In genomic region chr15:50003786-50004334, GRCh38 we compare ENCODE assay signal across 8 cellular contexts.
A peak's percentile ranks its signal among the peaks of the same experiment; 100 is the strongest.
DNase-seq lines count a peak whose midpoint lies in the region; ATAC-seq and TF ChIP-seq lines count a peak whose summit lies in the region.

No MANE protein-coding gene starts in this region.

- peaks cover 3% of the 10 kb centered on the region for H3K27me3 Mint-ChIP-seq in activated CD4-positive, alpha-beta T cell treated with anti-CD3 and anti-CD28 coated beads for 36 hours
- H3K27me3 Mint-ChIP-seq in dendritic cell treated with granulocyte-macrophage colony-stimulating factor and Interleukin-4, amounts not matched to agents 40 ng/mL and 50 ng/mL, for 4 days = no peaks in the 10 kb centered on the region

- intact Hi-C loops in activated CD4-positive, alpha-beta T cell treated with anti-CD3 and anti-CD28 coated beads for 36 hours (cut with DNase I, micrococcal nuclease) = no loop called here
- intact Hi-C loops in dendritic cell treated with granulocyte-macrophage colony-stimulating factor and Interleukin-4, amounts not matched to agents 40 ng/mL and 50 ng/mL, for 4 days (cut with micrococcal nuclease) = no loop called here
- intact Hi-C loops in right lobe of liver (cut with DNase I) = no loop called here

- POLR2A ChIA-PET in activated CD4-positive, alpha-beta T cell treated with anti-CD3 and anti-CD28 coated beads for 36 hours (lab: Charles Lee) = no interaction called here

- TF ChIP-seq CTCF in right lobe of liver (IDR thresholded peaks at IDR 0.05) = peak; percentile 63 to 80 (median 68)

- H3K36me3 Mint-ChIP-seq in activated CD4-positive, alpha-beta T cell treated with anti-CD3 and anti-CD28 coated beads for 36 hours (ENCODE audit: low read depth) = no peaks in the 10 kb centered on the region
- peaks cover 67% of the 10 kb centered on the region for H3K36me3 Mint-ChIP-seq in dendritic cell treated with granulocyte-macrophage colony-stimulating factor and Interleukin-4, amounts not matched to agents 40 ng/mL and 50 ng/mL, for 4 days (ENCODE audit: low read depth)

- no peaks in the 10 kb centered on the region for H3K27me3 ChIP-seq in right lobe of liver

- no peaks in the 10 kb centered on the region for H3K36me3 ChIP-seq in right lobe of liver

- H3K27ac ChIP-seq in right lobe of liver = no peak overlapping the region

- DNase-seq in AG08396 (ENCODE audit: low spot score) (peak; percentile 87), NCI-H345 (lab: John Stamatoyannopoulos, UW) (peak; percentile 70), right lobe of liver (peak; percentile 79 to 84 (median 80))
- peak; percentile 78 for DNase-seq in activated CD4-positive, alpha-beta T cell treated with anti-CD3 and anti-CD28 coated beads for 36 hours
- peak; percentile 3 to 48 (median 5) for DNase-seq in stimulated activated CD4-positive, alpha-beta T cell treated with anti-CD3 and anti-CD28 coated beads, TNF-alpha, amount 100 ng/mL, for 24 hours (ENCODE audit: low read depth in 3 of 3)

- ATAC-seq in GM19023 (IDR thresholded peaks at IDR 0.05; ENCODE audit: unreplicated experiment) = peak; percentile 100
- peak; percentile 100 for ATAC-seq in HG03159 (IDR thresholded peaks at IDR 0.05; ENCODE audit: unreplicated experiment)
- peak; percentile 92 for ATAC-seq in activated CD4-positive, alpha-beta T cell treated with anti-CD3 and anti-CD28 coated beads for 36 hours
- ATAC-seq in right lobe of liver = peak; percentile 100

- peaks cover 4% of the 10 kb centered on the region for H3K4me1 Mint-ChIP-seq in activated CD4-positive, alpha-beta T cell treated with anti-CD3 and anti-CD28 coated beads for 36 hours
- peaks cover 8% of the 10 kb centered on the region for H3K4me1 Mint-ChIP-seq in dendritic cell treated with granulocyte-macrophage colony-stimulating factor and Interleukin-4, amounts not matched to agents 40 ng/mL and 50 ng/mL, for 4 days (ENCODE audit: low read depth)

- no peak overlapping the region for H3K4me3 ChIP-seq in right lobe of liver

- no peak for TF ChIP-seq POLR2A in right lobe of liver (IDR thresholded peaks at IDR 0.05)

- WGBS in right lobe of liver (ENCODE audit: insufficient coverage, low coverage, low lambda C conversion rate, missing lambda C conversion rate) = 54% methylated on average over 11 of the region's 13 CpGs

- CTCF ChIA-PET in activated CD4-positive, alpha-beta T cell treated with anti-CD3 and anti-CD28 coated beads for 36 hours (lab: Charles Lee) = interaction anchor here (0.7 to 1.9 kb wide), 10 partner anchors 13 to 1042 kb away, joined by 3 to 7 read pairs (median 4); no protein-coding TSS in a partner anchor

- no peaks in the 10 kb centered on the region for H3K4me1 ChIP-seq in right lobe of liver

- no peaks in the 10 kb centered on the region for H3K9me3 ChIP-seq in right lobe of liver

- no peaks in the 10 kb centered on the region for H3K9me3 Mint-ChIP-seq in activated CD4-positive, alpha-beta T cell treated with anti-CD3 and anti-CD28 coated beads for 36 hours (ENCODE audit: low read depth)
- H3K9me3 Mint-ChIP-seq in dendritic cell treated with granulocyte-macrophage colony-stimulating factor and Interleukin-4, amounts not matched to agents 40 ng/mL and 50 ng/mL, for 4 days = peaks cover 9% of the 10 kb centered on the region

- no peak overlapping the region for H3K4me3 Mint-ChIP-seq in activated CD4-positive, alpha-beta T cell treated with anti-CD3 and anti-CD28 coated beads for 36 hours
- H3K4me3 Mint-ChIP-seq in dendritic cell treated with granulocyte-macrophage colony-stimulating factor and Interleukin-4, amounts not matched to agents 40 ng/mL and 50 ng/mL, for 4 days = no peak overlapping the region

- no peak overlapping the region for H3K27ac Mint-ChIP-seq in activated CD4-positive, alpha-beta T cell treated with anti-CD3 and anti-CD28 coated beads for 36 hours
- H3K27ac Mint-ChIP-seq in dendritic cell treated with granulocyte-macrophage colony-stimulating factor and Interleukin-4, amounts not matched to agents 40 ng/mL and 50 ng/mL, for 4 days = peak overlapping the region; percentile 19

Comparison
In these comparisons a context has a peak if more than half of its experiments do, and no peak if none do; other contexts are left out.
1. DNase-seq: peak in every context shown above with its lines; median percentile 87 in AG08396; 80 in right lobe of liver; 78 in activated CD4-positive, alpha-beta T cell treated with anti-CD3 and anti-CD28 coated beads for 36 hours; 70 in NCI-H345; 5 in stimulated activated CD4-positive, alpha-beta T cell treated with anti-CD3 and anti-CD28 coated beads, TNF-alpha, amount 100 ng/mL, for 24 hours.